ENCODE assay signal across 9 cellular contexts in genomic region chr5:40437452-40437861, GRCh38.
DNase-seq lines count a peak whose midpoint lies in the region; ATAC-seq and TF ChIP-seq lines count a peak whose summit lies in the region.
"Had no signal": no experiment of that assay in that cellular context is flagged by ENCODE, and none has a peak within 500 bp of the region (broad histone marks: within the 10 kb centered on the region; RNA-seq: fewer than 3 reads in every experiment).

No MANE protein-coding gene starts in this region.

- peak overlapping the region in 1 of 2 experiments; percentile 76; a peak in 1 of 4 replicates for H4K8ac ChIP-seq in IMR-90 (ENCODE audit: low read depth in 2 of 2, low read length in 2 of 2)

- no peak overlapping the region for H3K27ac Mint-ChIP-seq in nephron progenitor cell
- H3K27ac Mint-ChIP-seq: IgD-negative memory B cell had no signal

- H3K4me1 ChIP-seq in IMR-90 (ENCODE audit: control insufficient read depth, insufficient read depth, low read length) (peaks cover 2% of the 10 kb centered on the region; the same call in 1 of the 2 replicates), spleen (peaks cover 8 to 50% (median 22%) of the 10 kb centered on the region in 6 donors), thyroid gland (peaks cover 0 to 9% of the 10 kb centered on the region in 2 donors)

- no peak overlapping the region for H2AK5ac ChIP-seq in IMR-90 (ENCODE audit: low read depth, low read length)

- dilution Hi-C loops in IMR-90 (cut with HindIII; ENCODE audit: low sequenced_read_pairs, unreplicated experiment), result no loop called here

- H3K9me1 ChIP-seq in IMR-90 (ENCODE audit: insufficient read depth, low read length), result no peaks in the 10 kb centered on the region; the same call in 1 of the 2 replicates

- H3K56ac ChIP-seq in IMR-90 (ENCODE audit: extremely low read depth, insufficient read depth, low read length), result no peak overlapping the region

- H3K4ac ChIP-seq in IMR-90 (ENCODE audit: low read depth, low read length), result 0 out of 2 replicates have a peak overlapping the region, but pooled peaks have one; percentile 34

- peak; percentile 81 for DNase-seq in Daoy (ENCODE audit: low read depth)
- peak; percentile 87 for DNase-seq in IMR-90
- DNase-seq in astrocyte of the cerebellum (ENCODE audit: low read depth), result peak; percentile 22
- no peak for DNase-seq in spleen
- DNase-seq in thyroid gland, result no peak
- DNase-seq in hippocampal formation (lab: John Stamatoyannopoulos, UW), result no peak
- no peak for DNase-seq in nephron progenitor cell

- H3K4me3 Mint-ChIP-seq in nephron progenitor cell, result no peak overlapping the region

- H3K36me3 Mint-ChIP-seq in nephron progenitor cell (ENCODE audit: low read depth), result no peaks in the 10 kb centered on the region
- H3K36me3 Mint-ChIP-seq: IgD-negative memory B cell had no signal

- no peak overlapping the region for H2BK15ac ChIP-seq in IMR-90 (ENCODE audit: low read depth, low read length)

- H4K20me1 ChIP-seq in IMR-90 (ENCODE audit: insufficient read depth, low read length), result no peaks in the 10 kb centered on the region

- no peak overlapping the region; the same call in 1 of the 2 replicates for H3K18ac ChIP-seq in IMR-90 (ENCODE audit: low read depth, low read length)

- H3K9me3 ChIP-seq in IMR-90 (ENCODE audit: control insufficient read depth, insufficient read depth, low read length) (no peaks in the 10 kb centered on the region), spleen (no peaks in the 10 kb centered on the region), thyroid gland (no peaks in the 10 kb centered on the region)

- no peak overlapping the region for H3K27ac ChIP-seq in IMR-90 (ENCODE audit: insufficient read depth, low read length)
- H3K27ac ChIP-seq in spleen, result peak overlapping the region in 6 of 8 donors; percentile 26 to 79 (median 74)
- no peak overlapping the region for H3K27ac ChIP-seq in thyroid gland

- no peak overlapping the region for H2AK9ac ChIP-seq in IMR-90 (replicated peaks; ENCODE audit: low read depth, low read length, poor library complexity)

- H3K4me2 ChIP-seq in IMR-90 (ENCODE audit: low read depth, low read length), result no peak overlapping the region

- H2BK5ac ChIP-seq in IMR-90 (ENCODE audit: low read depth, low read length, poor library complexity, severe bottlenecking), result no peak overlapping the region

- peak; percentile 72 for ATAC-seq in GM21423 (IDR thresholded peaks at IDR 0.05; ENCODE audit: unreplicated experiment)
- ATAC-seq in IMR-90 (ENCODE audit: low read depth), result peak; percentile 93

- H3K9me3 Mint-ChIP-seq in nephron progenitor cell, result peaks cover 4% of the 10 kb centered on the region

- POLR2A ChIA-PET in IMR-90 (lab: Charles Lee; ENCODE audit: unreplicated experiment), result no interaction called here

- no peaks in the 10 kb centered on the region for H3K36me3 ChIP-seq in IMR-90 (ENCODE audit: control insufficient read depth, insufficient read depth, low read length)
- no peaks in the 10 kb centered on the region for H3K36me3 ChIP-seq in spleen
- no peaks in the 10 kb centered on the region for H3K36me3 ChIP-seq in thyroid gland

- no peak overlapping the region for H4K5ac ChIP-seq in IMR-90 (ENCODE audit: low read depth, low read length)

- H2AFZ ChIP-seq in IMR-90 (replicated peaks; ENCODE audit: low read length, poor library complexity), result no peak overlapping the region

- BruUV-seq in IMR-90 (replicated peaks; lab: Mats Ljungman, UMichigan), result no TSS peak

- H3K27me3 ChIP-seq in IMR-90 (ENCODE audit: control insufficient read depth, insufficient read depth, low read length), result no peaks in the 10 kb centered on the region
- H3K27me3 ChIP-seq in spleen (replicated peaks in 1 of 7), result no peaks in the 10 kb centered on the region
- no peaks in the 10 kb centered on the region for H3K27me3 ChIP-seq in thyroid gland

- peak overlapping the region; percentile 44; the same call in 1 of the 2 replicates for H2BK20ac ChIP-seq in IMR-90 (ENCODE audit: low read depth, low read length)

- no peak overlapping the region for H4K91ac ChIP-seq in IMR-90 (ENCODE audit: insufficient read depth, low read depth, low read length)

- H3K4me1 Mint-ChIP-seq in nephron progenitor cell, result no peaks in the 10 kb centered on the region

- H3K23ac ChIP-seq in IMR-90 (ENCODE audit: low read depth, low read length), result no peak overlapping the region

- no CpG with 5 or more reads among the region's 4 CpGs for WGBS in IMR-90 (ENCODE audit: extremely low coverage in 2 of 2, insufficient read length in 1 of 2), 2 experiments
- WGBS in spleen, 5 donors, result 42 to 59% (median 52%) methylated on average over 4 of the region's 4 CpGs
- WGBS in thyroid gland, 2 donors, result 86 to 95% methylated on average over 4 of the region's 4 CpGs

- no peak overlapping the region for H2BK120ac ChIP-seq in IMR-90 (ENCODE audit: low read depth, low read length)

- TF ChIP-seq POLR2A in IMR-90 (IDR thresholded peaks at IDR 0.05; ENCODE audit: low read depth, low read length) (no peak), spleen (IDR thresholded peaks at IDR 0.05) (no peak), thyroid gland (IDR thresholded peaks at IDR 0.05) (no peak)

- TF ChIP-seq RAD21 in IMR-90 (IDR thresholded peaks at IDR 0.05; ENCODE audit: low read length), result peak; percentile 10; the same call in 1 of the 2 replicates

- no peaks in the 10 kb centered on the region for H3K79me1 ChIP-seq in IMR-90 (ENCODE audit: low read depth in 1 of 2, low read length in 2 of 2)

- CTCF ChIA-PET in IMR-90 (lab: Yijun Ruan, JAX), result no interaction called here

- H3K9ac ChIP-seq in IMR-90 (ENCODE audit: low read depth, low read length), result no peak overlapping the region

- TF ChIP-seq CTCF in IMR-90 (conservative IDR thresholded peaks at IDR 0.05; ENCODE audit: low read depth, low read length) (no peak), astrocyte of the cerebellum (IDR thresholded peaks at IDR 0.05; ENCODE audit: low read depth, low read length, missing control alignments) (no peak), spleen (IDR thresholded peaks at IDR 0.05 in 8 of 11, conservative IDR thresholded peaks at IDR 0.05 in 3 of 11) (no peak), thyroid gland (IDR thresholded peaks at IDR 0.05) (no peak), nephron progenitor cell (IDR thresholded peaks at IDR 0.05) (no peak)

- no peak overlapping the region for H3K4me3 ChIP-seq in IMR-90 (ENCODE audit: insufficient read depth, low read depth, low read length)
- H3K4me3 ChIP-seq in astrocyte of the cerebellum (ENCODE audit: low read depth, low read length), result no peak overlapping the region
- no peak overlapping the region for H3K4me3 ChIP-seq in spleen
- no peak overlapping the region for H3K4me3 ChIP-seq in thyroid gland (replicated peaks in 1 of 3)

- H3K27me3 Mint-ChIP-seq in nephron progenitor cell (ENCODE audit: low read depth, poor library complexity), result no peaks in the 10 kb centered on the region

- in situ Hi-C loops in IMR-90 (cut with MboI; ENCODE audit: low sequenced_read_pairs), result no loop called here
- in situ Hi-C loops in astrocyte of the cerebellum (cut with HindIII; ENCODE audit: low sequenced_read_pairs), result no loop called here

- H3K14ac ChIP-seq in IMR-90 (replicated peaks; ENCODE audit: low read depth, low read length), result peak overlapping the region; percentile 65; the same call in 1 of the 2 replicates

- intact Hi-C loops in IMR-90 (cut with micrococcal nuclease) (no loop called here), spleen (cut with DNase I; ENCODE audit: low total_unique reads) (no loop called here), thyroid gland (cut with DNase I) (no loop called here)

TF ChIP-seq in IMR-90, 13 proteins besides CTCF, POLR2A, EP300 and RAD21:
- TF ChIP-seq MAFK (IDR thresholded peaks at IDR 0.05; ENCODE audit: low read depth, low read length) (peak; percentile 95), CHD1 (IDR thresholded peaks at IDR 0.05; ENCODE audit: low read depth, low read length) (no peak), FOS (IDR thresholded peaks at IDR 0.05; ENCODE audit: low read depth, low read length) (peak; percentile 88), NFE2L2 (IDR thresholded peaks at IDR 0.05; ENCODE audit: low read depth, low read length) (no peak), ELK1 (IDR thresholded peaks at IDR 0.05; ENCODE audit: borderline replicate concordance, low read depth, low read length) (no peak), USF2 (IDR thresholded peaks at IDR 0.05; ENCODE audit: low read depth, low read length) (no peak), CEBPB (IDR thresholded peaks at IDR 0.05; ENCODE audit: low read depth, low read length) (peak; percentile 81), SMC3 (IDR thresholded peaks at IDR 0.05; ENCODE audit: low read depth, low read length) (no peak), MXI1 (IDR thresholded peaks at IDR 0.05; ENCODE audit: borderline replicate concordance, low read depth, low read length) (no peak), BHLHE40 (IDR thresholded peaks at IDR 0.05; ENCODE audit: low read depth, low read length) (no peak), RFX5 (IDR thresholded peaks at IDR 0.05; ENCODE audit: low read depth, low read length) (no peak), MAZ (IDR thresholded peaks at IDR 0.05; ENCODE audit: borderline replicate concordance, low read depth, low read length) (no peak), RCOR1 (IDR thresholded peaks at IDR 0.05; ENCODE audit: insufficient replicate concordance, low read length) (no peak)
TF ChIP-seq in IMR-90: peak in this region for 3.

Comparison
In these comparisons a context has a peak if more than half of its experiments do, and no peak if none do; other contexts are left out.
1. DNase-seq: peak in Daoy (single experiment), IMR-90 (single experiment) and astrocyte of the cerebellum (single experiment); none in spleen (single experiment), thyroid gland (0 of 2), hippocampal formation (0 of 2) and nephron progenitor cell (single experiment).
2. H3K27ac ChIP-seq: peak in spleen (6 of 8); none in IMR-90 (single experiment) and thyroid gland (0 of 3).